ENCODE assay signal across 14 cellular contexts in the genomic region with DNA sequence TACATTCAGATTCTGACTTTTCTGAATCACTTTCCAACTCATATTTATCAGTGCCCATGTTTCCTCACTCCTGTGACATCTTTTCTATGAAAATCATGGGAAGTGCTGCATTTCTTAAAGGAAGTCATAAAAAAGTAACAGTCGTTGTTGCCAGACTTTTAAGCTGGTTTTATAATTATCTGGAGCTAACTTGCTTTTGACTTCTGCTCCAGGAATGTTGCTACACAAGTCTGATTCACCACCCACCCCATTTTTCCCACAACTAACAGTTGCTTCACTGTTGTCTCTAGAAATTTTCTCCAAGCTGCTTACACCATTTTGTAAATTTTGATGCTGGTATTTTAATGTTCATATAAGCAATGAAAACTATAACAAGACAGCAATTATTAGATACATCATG. TPM values are rescaled to one million over a fixed set of nuclear protein-coding genes. Genes with fewer than 3 reads are reported as not detected.
DNase-seq lines count a peak whose midpoint lies in the region; ATAC-seq and TF ChIP-seq lines count a peak whose summit lies in the region.
"Had no signal": no experiment of that assay in that cellular context is flagged by ENCODE, and none has a peak within 500 bp of the region (broad histone marks: within the 10 kb centered on the region; RNA-seq: fewer than 3 reads in every experiment).

No MANE protein-coding gene starts in this region.

- H3K9me3 ChIP-seq in right atrium auricular region, result no peaks in the 10 kb centered on the region
- H3K9me3 ChIP-seq in HAP-1, result no peaks in the 10 kb centered on the region

- DNase-seq in left cardiac atrium (no peak), right atrium auricular region (ENCODE audit: low spot score) (no peak), RKO (ENCODE audit: low spot score) (peak; percentile 80), fibroblast of gingiva (ENCODE audit: low read depth) (peak; percentile 75), stromal cell of bone marrow (ENCODE audit: low read depth) (peak; percentile 91), NCI-H345 (lab: John Stamatoyannopoulos, UW) (no peak), HAP-1 (ENCODE audit: low spot score in 2 of 2) (no peak)
- no peak for DNase-seq in central memory CD4-positive, alpha-beta T cell
- DNase-seq: activated naive CD4-positive, alpha-beta T cell; effector CD8-positive, alpha-beta T cell; NCI-H1930; substantia nigra had no signal

- H3K27me3 ChIP-seq in right atrium auricular region, result no peaks in the 10 kb centered on the region
- H3K27me3 ChIP-seq in HAP-1 (ENCODE audit: low read depth), result peaks cover 17% of the 10 kb centered on the region

- no peak overlapping the region for H3K27ac ChIP-seq in right atrium auricular region

- H3K36me3 ChIP-seq in right atrium auricular region (no peaks in the 10 kb centered on the region), HAP-1 (replicated peaks) (no peaks in the 10 kb centered on the region)

- TF ChIP-seq CTCF in right atrium auricular region (IDR thresholded peaks at IDR 0.05), result no peak

- H3K4me1 ChIP-seq in right atrium auricular region, result no peaks in the 10 kb centered on the region
- no peaks in the 10 kb centered on the region for H3K4me1 ChIP-seq in HAP-1

- peak; percentile 44 to 67 for ATAC-seq in left cardiac atrium
- ATAC-seq: Right ventricle myocardium inferior had no signal

- intact Hi-C loops in left cardiac atrium (cut with DNase I), result no loop called here

- in situ Hi-C loops in HAP-1 (cut with MboI; ENCODE audit: low sequenced_read_pairs), result loop anchor here (25.0 kb wide), 1 partner anchor 546 kb away; a partner anchor contains a TSS

- H3K4me3 ChIP-seq in right atrium auricular region, result no peak overlapping the region
- H3K4me3 ChIP-seq in HAP-1, result no peak overlapping the region

RNA-seq across cellular contexts. Expression of a gene that starts 12.2 kb away (rescaled TPM):
- total RNA-seq in left cardiac atrium (under 1 TPM; 0.24 to 0.77 TPM), right atrium auricular region (under 1 TPM; 0.20 to 0.63 TPM)

RNA-seq across cellular contexts. Expression of a gene that starts 16.1 kb away (rescaled TPM):
- total RNA-seq in left cardiac atrium (10 to 100 TPM; 10.9 to 12.0 TPM), right atrium auricular region (10 to 100 TPM; 10.4 to 11.0 TPM)

RNA-seq across cellular contexts. Expression of a gene that starts 26.5 kb away (rescaled TPM):
- total RNA-seq in left cardiac atrium (under 1 TPM in 1 of 2 donors, not detected in 1; 0.12 TPM), right atrium auricular region (under 1 TPM in 1 of 2 donors, not detected in 1; 0.20 TPM)
- total RNA-seq: osteocyte, Right ventricle myocardium inferior had no signal

RNA-seq across cellular contexts. Expression of a gene that starts 32.6 kb away (rescaled TPM):
- total RNA-seq in left cardiac atrium (10 to 100 TPM; 14.4 to 20.3 TPM), right atrium auricular region (10 to 100 TPM; 17.9 to 19.9 TPM)

Comparison
In these comparisons a context has a peak if more than half of its experiments do, and no peak if none do; other contexts are left out.
1. DNase-seq: peak in RKO (single experiment), fibroblast of gingiva (single experiment) and stromal cell of bone marrow (single experiment); none in left cardiac atrium (single experiment), right atrium auricular region (single experiment), NCI-H345 (single experiment), HAP-1 (0 of 2) and central memory CD4-positive, alpha-beta T cell (single experiment).